ENCODE assay signal across 23 cellular contexts in the genomic region with DNA sequence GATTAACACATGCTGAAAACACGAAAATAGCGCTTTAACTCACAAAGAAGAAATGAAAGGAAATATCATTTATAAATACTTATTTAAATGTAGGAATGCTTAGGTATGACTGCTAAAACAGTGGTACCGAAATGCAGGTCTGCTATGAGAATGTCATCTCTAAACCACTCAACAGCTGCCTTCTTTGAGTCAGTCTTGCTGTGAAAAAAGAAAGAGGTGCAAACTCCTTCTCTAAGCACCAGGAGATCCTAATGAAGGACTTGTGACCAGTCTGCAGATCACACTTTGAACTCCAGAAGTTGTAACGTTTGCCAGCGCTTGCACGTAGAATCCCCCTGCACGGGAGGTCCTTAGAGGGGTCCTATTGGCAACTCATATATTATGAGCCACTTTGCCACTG.
"Had no signal": no experiment of that assay in that cellular context is flagged by ENCODE, and none has a peak within 500 bp of the region (broad histone marks: within the 10 kb centered on the region; RNA-seq: fewer than 3 reads in every experiment).

No MANE protein-coding gene starts in this region.

- DNase-seq: effector memory CD8-positive, alpha-beta T cell; esophagus squamous epithelium; foreskin fibroblast; immature natural killer cell; kidney; left cardiac atrium; mesendoderm; naive thymus-derived CD4-positive, alpha-beta T cell; nephron progenitor cell; retina; stimulated activated CD4-positive, alpha-beta T cell treated with anti-CD3 and anti-CD28 coated beads, Interleukin-2, amount 100 ng/mL, for 24 hours; stimulated activated CD4-positive, alpha-beta T cell treated with anti-CD3 and anti-CD28 coated beads, Interleukin-4, amount 100 ng/mL, for 4 hours; stimulated activated naive B cell treated with anti-CD40 and anti-IgM and Interleukin-4, amounts not matched to agents 10 μg/mL and 1 μg/mL and 100 μg/mL, for 72 hours; stomach; substantia nigra; transverse colon had no signal

- H3K27me3 ChIP-seq: esophagus squamous epithelium, stomach, transverse colon had no signal

- H3K36me3 ChIP-seq: esophagus squamous epithelium, prostate gland, stomach, thoracic aorta, transverse colon had no signal

- H3K9ac ChIP-seq: parathyroid adenoma had no signal

- H3K27ac ChIP-seq: epithelial cell of prostate, esophagus squamous epithelium, parathyroid adenoma, prostate gland, skin epidermis, stomach, thoracic aorta, transverse colon had no signal

- H3K4me1 ChIP-seq: esophagus squamous epithelium, parathyroid adenoma, prostate gland had no signal

- H2AFZ ChIP-seq: parathyroid adenoma had no signal

- H3K4me3 ChIP-seq: esophagus squamous epithelium, lung, prostate gland, skin epidermis, stomach, thoracic aorta, transverse colon had no signal

- H3K9me3 ChIP-seq: esophagus squamous epithelium, prostate gland, stomach, thoracic aorta, transverse colon had no signal

- ATAC-seq: effector memory CD8-positive, alpha-beta T cell; naive thymus-derived CD4-positive, alpha-beta T cell; sciatic nerve; stimulated activated naive B cell treated with anti-CD40 and anti-IgM and Interleukin-4, amounts not matched to agents 10 μg/mL and 1 μg/mL and 100 μg/mL, for 72 hours had no signal
